Comparison of ENCODE assay signal across 1 cellular context in the genomic region with DNA sequence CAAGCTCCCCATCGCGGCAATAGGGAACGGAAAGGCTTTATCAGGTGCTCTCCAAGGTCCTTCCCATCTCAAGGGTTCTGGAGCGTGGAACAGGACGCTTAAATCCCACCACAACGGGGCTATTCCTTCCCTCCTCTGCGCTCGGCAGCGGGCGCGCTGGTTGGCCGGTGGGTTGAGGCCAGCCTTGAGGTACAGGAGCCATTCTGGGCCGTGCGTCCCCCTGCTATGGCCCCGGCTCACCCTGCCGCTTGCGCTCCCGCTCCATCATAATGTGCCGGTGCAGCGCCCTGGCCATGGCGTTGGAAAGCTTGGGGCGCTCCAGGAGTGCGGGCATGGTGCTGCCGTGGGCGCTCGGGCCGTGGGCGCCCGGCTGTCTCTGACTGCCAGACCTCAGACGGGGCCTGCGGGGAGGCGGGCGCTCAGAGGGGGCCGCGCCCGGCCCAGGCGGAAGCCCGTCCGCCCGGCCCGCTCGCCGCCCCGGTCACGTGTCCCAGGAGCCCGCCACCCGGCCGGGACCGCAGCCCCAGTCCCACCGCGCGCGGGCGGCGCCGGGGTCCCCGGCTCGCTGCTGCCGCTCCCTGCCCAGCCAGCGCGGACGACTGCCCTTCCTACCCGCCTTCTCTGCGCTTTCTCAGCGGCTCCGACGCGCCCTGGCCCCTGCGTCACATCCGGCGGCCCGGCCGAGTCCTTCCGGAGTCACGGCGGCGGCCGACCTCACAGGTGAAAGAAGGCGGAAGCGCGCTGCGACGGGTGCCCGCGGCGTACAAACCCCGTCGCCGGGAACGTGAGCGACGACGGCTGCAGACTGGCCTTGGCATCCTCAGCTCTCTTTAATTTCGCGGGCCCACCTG.
TF ChIP-seq lines count a peak whose summit lies in the region.

A gene with protein sequence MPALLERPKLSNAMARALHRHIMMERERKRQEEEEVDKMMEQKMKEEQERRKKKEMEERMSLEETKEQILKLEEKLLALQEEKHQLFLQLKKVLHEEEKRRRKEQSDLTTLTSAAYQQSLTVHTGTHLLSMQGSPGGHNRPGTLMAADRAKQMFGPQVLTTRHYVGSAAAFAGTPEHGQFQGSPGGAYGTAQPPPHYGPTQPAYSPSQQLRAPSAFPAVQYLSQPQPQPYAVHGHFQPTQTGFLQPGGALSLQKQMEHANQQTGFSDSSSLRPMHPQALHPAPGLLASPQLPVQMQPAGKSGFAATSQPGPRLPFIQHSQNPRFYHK (minus strand): TSS at position 642 of the 851 bp plus-strand sequence. CDS start 308 bp downstream, at position 334.

TF ChIP-seq in HepG2, 621 proteins besides CTCF, POLR2A, EP300 and RAD21 (continued from another document and continues in another):
- TF ChIP-seq, protein P1, sequence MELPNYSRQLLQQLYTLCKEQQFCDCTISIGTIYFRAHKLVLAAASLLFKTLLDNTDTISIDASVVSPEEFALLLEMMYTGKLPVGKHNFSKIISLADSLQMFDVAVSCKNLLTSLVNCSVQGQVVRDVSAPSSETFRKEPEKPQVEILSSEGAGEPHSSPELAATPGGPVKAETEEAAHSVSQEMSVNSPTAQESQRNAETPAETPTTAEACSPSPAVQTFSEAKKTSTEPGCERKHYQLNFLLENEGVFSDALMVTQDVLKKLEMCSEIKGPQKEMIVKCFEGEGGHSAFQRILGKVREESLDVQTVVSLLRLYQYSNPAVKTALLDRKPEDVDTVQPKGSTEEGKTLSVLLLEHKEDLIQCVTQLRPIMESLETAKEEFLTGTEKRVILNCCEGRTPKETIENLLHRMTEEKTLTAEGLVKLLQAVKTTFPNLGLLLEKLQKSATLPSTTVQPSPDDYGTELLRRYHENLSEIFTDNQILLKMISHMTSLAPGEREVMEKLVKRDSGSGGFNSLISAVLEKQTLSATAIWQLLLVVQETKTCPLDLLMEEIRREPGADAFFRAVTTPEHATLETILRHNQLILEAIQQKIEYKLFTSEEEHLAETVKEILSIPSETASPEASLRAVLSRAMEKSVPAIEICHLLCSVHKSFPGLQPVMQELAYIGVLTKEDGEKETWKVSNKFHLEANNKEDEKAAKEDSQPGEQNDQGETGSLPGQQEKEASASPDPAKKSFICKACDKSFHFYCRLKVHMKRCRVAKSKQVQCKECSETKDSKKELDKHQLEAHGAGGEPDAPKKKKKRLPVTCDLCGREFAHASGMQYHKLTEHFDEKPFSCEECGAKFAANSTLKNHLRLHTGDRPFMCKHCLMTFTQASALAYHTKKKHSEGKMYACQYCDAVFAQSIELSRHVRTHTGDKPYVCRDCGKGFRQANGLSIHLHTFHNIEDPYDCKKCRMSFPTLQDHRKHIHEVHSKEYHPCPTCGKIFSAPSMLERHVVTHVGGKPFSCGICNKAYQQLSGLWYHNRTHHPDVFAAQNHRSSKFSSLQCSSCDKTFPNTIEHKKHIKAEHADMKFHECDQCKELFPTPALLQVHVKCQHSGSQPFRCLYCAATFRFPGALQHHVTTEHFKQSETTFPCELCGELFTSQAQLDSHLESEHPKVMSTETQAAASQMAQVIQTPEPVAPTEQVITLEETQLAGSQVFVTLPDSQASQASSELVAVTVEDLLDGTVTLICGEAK (IDR thresholded peaks at IDR 0.05): peak; percentile 83
- TF ChIP-seq, protein P1 (CRISPR knock-in tag; IDR thresholded peaks at IDR 0.05): no peak; the same call in none of the 2 replicates
- TF ChIP-seq GATA4 (IDR thresholded peaks at IDR 0.05; ENCODE audit: borderline replicate concordance, low read depth) (no peak), ZSCAN31 (CRISPR knock-in tag; IDR thresholded peaks at IDR 0.05; ENCODE audit: low read depth) (no peak), BCL6 (CRISPR knock-in tag; IDR thresholded peaks at IDR 0.05) (peak; percentile 34; the same call in 1 of the 2 replicates), ZFX (CRISPR knock-in tag; IDR thresholded peaks at IDR 0.05; ENCODE audit: low read depth) (peak; percentile 79), CENPT (CRISPR knock-in tag; IDR thresholded peaks at IDR 0.05; ENCODE audit: low read depth) (no peak; the same call in 1 of the 2 replicates), TRIM24 (CRISPR knock-in tag; IDR thresholded peaks at IDR 0.05) (no peak), ZSCAN22 (CRISPR knock-in tag; IDR thresholded peaks at IDR 0.05) (no peak), RAD51 (IDR thresholded peaks at IDR 0.05; ENCODE audit: borderline replicate concordance) (no peak), SMARCC2 (IDR thresholded peaks at IDR 0.05) (no peak), CEBPB (IDR thresholded peaks at IDR 0.05; ENCODE audit: borderline replicate concordance, low read depth, low read length) (no peak), U2AF1 (optimal IDR thresholded peaks at IDR 0.05; ENCODE audit: low read depth, low read length) (no peak), ZNF678 (CRISPR knock-in tag; IDR thresholded peaks at IDR 0.05) (no peak), RFX3 (CRISPR knock-in tag; IDR thresholded peaks at IDR 0.05) (no peak), ELF4 (CRISPR knock-in tag; IDR thresholded peaks at IDR 0.05; ENCODE audit: borderline replicate concordance) (no peak), ARHGAP35 (CRISPR knock-in tag; IDR thresholded peaks at IDR 0.05; ENCODE audit: borderline replicate concordance) (no peak), MLLT10 (CRISPR knock-in tag; IDR thresholded peaks at IDR 0.05) (no peak), ZNF83 (CRISPR knock-in tag; IDR thresholded peaks at IDR 0.05; ENCODE audit: borderline replicate concordance) (no peak), JUNB (CRISPR knock-in tag; IDR thresholded peaks at IDR 0.05; ENCODE audit: borderline replicate concordance) (no peak), KLF15 (CRISPR knock-in tag; IDR thresholded peaks at IDR 0.05; ENCODE audit: borderline replicate concordance) (no peak), POLR2G (IDR thresholded peaks at IDR 0.05; ENCODE audit: low read depth, low read length) (peak; percentile 91), ZSCAN9 (CRISPR knock-in tag; IDR thresholded peaks at IDR 0.05; ENCODE audit: borderline replicate concordance) (no peak)
- TF ChIP-seq, protein P2, sequence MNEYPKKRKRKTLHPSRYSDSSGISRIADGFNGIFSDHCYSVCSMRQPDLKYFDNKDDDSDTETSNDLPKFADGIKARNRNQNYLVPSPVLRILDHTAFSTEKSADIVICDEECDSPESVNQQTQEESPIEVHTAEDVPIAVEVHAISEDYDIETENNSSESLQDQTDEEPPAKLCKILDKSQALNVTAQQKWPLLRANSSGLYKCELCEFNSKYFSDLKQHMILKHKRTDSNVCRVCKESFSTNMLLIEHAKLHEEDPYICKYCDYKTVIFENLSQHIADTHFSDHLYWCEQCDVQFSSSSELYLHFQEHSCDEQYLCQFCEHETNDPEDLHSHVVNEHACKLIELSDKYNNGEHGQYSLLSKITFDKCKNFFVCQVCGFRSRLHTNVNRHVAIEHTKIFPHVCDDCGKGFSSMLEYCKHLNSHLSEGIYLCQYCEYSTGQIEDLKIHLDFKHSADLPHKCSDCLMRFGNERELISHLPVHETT (CRISPR knock-in tag; conservative IDR thresholded peaks at IDR 0.05): peak; percentile 96
- TF ChIP-seq, protein P3, sequence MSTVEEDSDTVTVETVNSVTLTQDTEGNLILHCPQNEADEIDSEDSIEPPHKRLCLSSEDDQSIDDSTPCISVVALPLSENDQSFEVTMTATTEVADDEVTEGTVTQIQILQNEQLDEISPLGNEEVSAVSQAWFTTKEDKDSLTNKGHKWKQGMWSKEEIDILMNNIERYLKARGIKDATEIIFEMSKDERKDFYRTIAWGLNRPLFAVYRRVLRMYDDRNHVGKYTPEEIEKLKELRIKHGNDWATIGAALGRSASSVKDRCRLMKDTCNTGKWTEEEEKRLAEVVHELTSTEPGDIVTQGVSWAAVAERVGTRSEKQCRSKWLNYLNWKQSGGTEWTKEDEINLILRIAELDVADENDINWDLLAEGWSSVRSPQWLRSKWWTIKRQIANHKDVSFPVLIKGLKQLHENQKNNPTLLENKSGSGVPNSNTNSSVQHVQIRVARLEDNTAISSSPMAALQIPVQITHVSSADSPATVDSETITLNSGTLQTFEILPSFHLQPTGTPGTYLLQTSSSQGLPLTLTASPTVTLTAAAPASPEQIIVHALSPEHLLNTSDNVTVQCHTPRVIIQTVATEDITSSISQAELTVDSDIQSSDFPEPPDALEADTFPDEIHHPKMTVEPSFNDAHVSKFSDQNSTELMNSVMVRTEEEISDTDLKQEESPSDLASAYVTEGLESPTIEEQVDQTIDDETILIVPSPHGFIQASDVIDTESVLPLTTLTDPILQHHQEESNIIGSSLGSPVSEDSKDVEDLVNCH (CRISPR knock-in tag; IDR thresholded peaks at IDR 0.05): no peak
- TF ChIP-seq, protein P4, sequence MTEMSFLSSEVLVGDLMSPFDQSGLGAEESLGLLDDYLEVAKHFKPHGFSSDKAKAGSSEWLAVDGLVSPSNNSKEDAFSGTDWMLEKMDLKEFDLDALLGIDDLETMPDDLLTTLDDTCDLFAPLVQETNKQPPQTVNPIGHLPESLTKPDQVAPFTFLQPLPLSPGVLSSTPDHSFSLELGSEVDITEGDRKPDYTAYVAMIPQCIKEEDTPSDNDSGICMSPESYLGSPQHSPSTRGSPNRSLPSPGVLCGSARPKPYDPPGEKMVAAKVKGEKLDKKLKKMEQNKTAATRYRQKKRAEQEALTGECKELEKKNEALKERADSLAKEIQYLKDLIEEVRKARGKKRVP (CRISPR knock-in tag; IDR thresholded peaks at IDR 0.05): peak in 1 of 2 experiments; percentile 65; a peak in 1 of 4 replicates
- TF ChIP-seq, protein P5, sequence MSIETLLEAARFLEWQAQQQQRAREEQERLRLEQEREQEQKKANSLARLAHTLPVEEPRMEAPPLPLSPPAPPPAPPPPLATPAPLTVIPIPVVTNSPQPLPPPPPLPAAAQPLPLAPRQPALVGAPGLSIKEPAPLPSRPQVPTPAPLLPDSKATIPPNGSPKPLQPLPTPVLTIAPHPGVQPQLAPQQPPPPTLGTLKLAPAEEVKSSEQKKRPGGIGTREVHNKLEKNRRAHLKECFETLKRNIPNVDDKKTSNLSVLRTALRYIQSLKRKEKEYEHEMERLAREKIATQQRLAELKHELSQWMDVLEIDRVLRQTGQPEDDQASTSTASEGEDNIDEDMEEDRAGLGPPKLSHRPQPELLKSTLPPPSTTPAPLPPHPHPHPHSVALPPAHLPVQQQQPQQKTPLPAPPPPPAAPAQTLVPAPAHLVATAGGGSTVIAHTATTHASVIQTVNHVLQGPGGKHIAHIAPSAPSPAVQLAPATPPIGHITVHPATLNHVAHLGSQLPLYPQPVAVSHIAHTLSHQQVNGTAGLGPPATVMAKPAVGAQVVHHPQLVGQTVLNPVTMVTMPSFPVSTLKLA (IDR thresholded peaks at IDR 0.05): no peak
- TF ChIP-seq, protein P6, sequence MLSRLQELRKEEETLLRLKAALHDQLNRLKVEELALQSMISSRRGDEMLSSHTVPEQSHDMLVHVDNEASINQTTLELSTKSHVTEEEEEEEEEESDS (CRISPR knock-in tag; IDR thresholded peaks at IDR 0.05; ENCODE audit: borderline replicate concordance): peak; percentile 91; the same call in 1 of the 2 replicates
- TF ChIP-seq, protein P7, sequence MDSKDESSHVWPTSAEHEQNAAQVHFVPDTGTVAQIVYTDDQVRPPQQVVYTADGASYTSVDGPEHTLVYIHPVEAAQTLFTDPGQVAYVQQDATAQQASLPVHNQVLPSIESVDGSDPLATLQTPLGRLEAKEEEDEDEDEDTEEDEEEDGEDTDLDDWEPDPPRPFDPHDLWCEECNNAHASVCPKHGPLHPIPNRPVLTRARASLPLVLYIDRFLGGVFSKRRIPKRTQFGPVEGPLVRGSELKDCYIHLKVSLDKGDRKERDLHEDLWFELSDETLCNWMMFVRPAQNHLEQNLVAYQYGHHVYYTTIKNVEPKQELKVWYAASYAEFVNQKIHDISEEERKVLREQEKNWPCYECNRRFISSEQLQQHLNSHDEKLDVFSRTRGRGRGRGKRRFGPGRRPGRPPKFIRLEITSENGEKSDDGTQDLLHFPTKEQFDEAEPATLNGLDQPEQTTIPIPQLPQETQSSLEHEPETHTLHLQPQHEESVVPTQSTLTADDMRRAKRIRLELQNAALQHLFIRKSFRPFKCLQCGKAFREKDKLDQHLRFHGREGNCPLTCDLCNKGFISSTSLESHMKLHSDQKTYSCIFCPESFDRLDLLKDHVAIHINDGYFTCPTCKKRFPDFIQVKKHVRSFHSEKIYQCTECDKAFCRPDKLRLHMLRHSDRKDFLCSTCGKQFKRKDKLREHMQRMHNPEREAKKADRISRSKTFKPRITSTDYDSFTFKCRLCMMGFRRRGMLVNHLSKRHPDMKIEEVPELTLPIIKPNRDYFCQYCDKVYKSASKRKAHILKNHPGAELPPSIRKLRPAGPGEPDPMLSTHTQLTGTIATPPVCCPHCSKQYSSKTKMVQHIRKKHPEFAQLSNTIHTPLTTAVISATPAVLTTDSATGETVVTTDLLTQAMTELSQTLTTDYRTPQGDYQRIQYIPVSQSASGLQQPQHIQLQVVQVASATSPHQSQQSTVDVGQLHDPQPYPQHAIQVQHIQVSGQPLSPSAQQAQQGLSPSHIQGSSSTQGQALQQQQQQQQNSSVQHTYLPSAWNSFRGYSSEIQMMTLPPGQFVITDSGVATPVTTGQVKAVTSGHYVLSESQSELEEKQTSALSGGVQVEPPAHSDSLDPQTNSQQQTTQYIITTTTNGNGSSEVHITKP (CRISPR knock-in tag; IDR thresholded peaks at IDR 0.05; ENCODE audit: low read depth): no peak
- TF ChIP-seq, protein P8, sequence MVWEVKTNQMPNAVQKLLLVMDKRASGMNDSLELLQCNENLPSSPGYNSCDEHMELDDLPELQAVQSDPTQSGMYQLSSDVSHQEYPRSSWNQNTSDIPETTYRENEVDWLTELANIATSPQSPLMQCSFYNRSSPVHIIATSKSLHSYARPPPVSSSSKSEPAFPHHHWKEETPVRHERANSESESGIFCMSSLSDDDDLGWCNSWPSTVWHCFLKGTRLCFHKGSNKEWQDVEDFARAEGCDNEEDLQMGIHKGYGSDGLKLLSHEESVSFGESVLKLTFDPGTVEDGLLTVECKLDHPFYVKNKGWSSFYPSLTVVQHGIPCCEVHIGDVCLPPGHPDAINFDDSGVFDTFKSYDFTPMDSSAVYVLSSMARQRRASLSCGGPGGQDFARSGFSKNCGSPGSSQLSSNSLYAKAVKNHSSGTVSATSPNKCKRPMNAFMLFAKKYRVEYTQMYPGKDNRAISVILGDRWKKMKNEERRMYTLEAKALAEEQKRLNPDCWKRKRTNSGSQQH (CRISPR knock-in tag; IDR thresholded peaks at IDR 0.05; ENCODE audit: low read depth): 0 out of 2 replicates have a peak, but pooled peaks have one; percentile 70
